ENCODE assay signal across 21 cellular contexts in genomic region chr4:1898007-1898406, GRCh38. TPM values are rescaled to one million over a fixed set of nuclear protein-coding genes. Genes with fewer than 3 reads are reported as not detected.
DNase-seq lines count a peak whose midpoint lies in the region; ATAC-seq and TF ChIP-seq lines count a peak whose summit lies in the region.
"Had no signal": no experiment of that assay in that cellular context is flagged by ENCODE, and none has a peak within 500 bp of the region (broad histone marks: within the 10 kb centered on the region; RNA-seq: fewer than 3 reads in every experiment).

No MANE protein-coding gene starts in this region.

- ATAC-seq in WTC11 = no peak
- ATAC-seq in GM21381 (IDR thresholded peaks at IDR 0.05; ENCODE audit: unreplicated experiment) = no peak

- CTCF ChIA-PET in WTC11 (lab: Charles Lee) = interaction anchor here (0.7 to 2.9 kb wide), 4 partner anchors 15 to 150 kb away, joined by 3 to 10 read pairs (median 6); no protein-coding TSS in a partner anchor

- H3K27ac Mint-ChIP-seq in T-helper 2 cell treated with Interferon-gamma antibody and Interleukin-4, amounts not matched to agents 5 μg/mL and 100 μg/mL, for 36 hours = peak overlapping the region; percentile 67
- H3K27ac Mint-ChIP-seq in WTC11 = peak overlapping the region; percentile 57; the same call in 1 of the 2 replicates
- H3K27ac Mint-ChIP-seq: B cell had no signal

- WGBS in sigmoid colon, 2 donors = 92 to 97% methylated on average over 6 of the region's 6 CpGs

- intact Hi-C loops in sigmoid colon (cut with DNase I) = loop anchor here (2.0 to 5.0 kb wide), 3 partner anchors 27 to 86 kb away; partner anchors contain the start of genes LETM1 and NSD2

- peaks cover 33% of the 10 kb centered on the region for H3K4me1 Mint-ChIP-seq in T-helper 2 cell treated with Interferon-gamma antibody and Interleukin-4, amounts not matched to agents 5 μg/mL and 100 μg/mL, for 36 hours (ENCODE audit: low read depth)
- peaks cover 6% of the 10 kb centered on the region for H3K4me1 Mint-ChIP-seq in WTC11

- no peaks in the 10 kb centered on the region for H3K27me3 Mint-ChIP-seq in T-helper 2 cell treated with Interferon-gamma antibody and Interleukin-4, amounts not matched to agents 5 μg/mL and 100 μg/mL, for 36 hours (ENCODE audit: low read depth)
- no peaks in the 10 kb centered on the region for H3K27me3 Mint-ChIP-seq in WTC11 (ENCODE audit: low read depth)
- H3K27me3 Mint-ChIP-seq: B cell; CD4-positive, CD25-positive, alpha-beta regulatory T cell had no signal

- H3K36me3 Mint-ChIP-seq in T-helper 2 cell treated with Interferon-gamma antibody and Interleukin-4, amounts not matched to agents 5 μg/mL and 100 μg/mL, for 36 hours (ENCODE audit: low read depth) = peaks cover 58% of the 10 kb centered on the region
- peaks cover 25% of the 10 kb centered on the region for H3K36me3 Mint-ChIP-seq in WTC11

- H3K36me3 ChIP-seq in sigmoid colon (peaks cover 0 to 22% (median 10%) of the 10 kb centered on the region in 4 donors), HAP-1 (replicated peaks) (peaks cover 49% of the 10 kb centered on the region)

- TF ChIP-seq EP300 in sigmoid colon (IDR thresholded peaks at IDR 0.05) = no peak

- no peak for DNase-seq in T-helper 2 cell treated with Interferon-gamma antibody and Interleukin-4, amounts not matched to agents 5 μg/mL and 100 μg/mL, for 36 hours (ENCODE audit: low spot score)
- DNase-seq in T-helper 2 cell (no peak), WTC11 (ENCODE audit: low spot score) (no peak), sigmoid colon (peak; percentile 9), HAP-1 (ENCODE audit: low spot score in 2 of 2) (no peak), NCI-H524 treated with DMSO at 0.1 percent for 48 hours (lab: John Stamatoyannopoulos, UW) (no peak)
- DNase-seq: CD4-positive, CD25-positive, alpha-beta regulatory T cell; COR-L47; GDM1; H7; MM.1S; NCI-H1092; NCI-H146; NCI-H2081 treated with DMSO at 0.1 percent for 48 hours; NCI-H510A; NCI-H774; OCI-M1; SHP77 had no signal

- no peak overlapping the region for H3K4me3 Mint-ChIP-seq in T-helper 2 cell treated with Interferon-gamma antibody and Interleukin-4, amounts not matched to agents 5 μg/mL and 100 μg/mL, for 36 hours
- H3K4me3 Mint-ChIP-seq in WTC11 = no peak overlapping the region
- H3K4me3 Mint-ChIP-seq: B cell had no signal

- in situ Hi-C loops in HAP-1 (cut with MboI; ENCODE audit: low sequenced_read_pairs) = no loop called here

- no peaks in the 10 kb centered on the region for H3K9me3 Mint-ChIP-seq in T-helper 2 cell treated with Interferon-gamma antibody and Interleukin-4, amounts not matched to agents 5 μg/mL and 100 μg/mL, for 36 hours
- no peaks in the 10 kb centered on the region for H3K9me3 Mint-ChIP-seq in WTC11
- H3K9me3 Mint-ChIP-seq: CD4-positive, CD25-positive, alpha-beta regulatory T cell had no signal

- TF ChIP-seq CTCF in C4-2B (conservative IDR thresholded peaks at IDR 0.05) (no peak), WTC11 (IDR thresholded peaks at IDR 0.05) (no peak), sigmoid colon (IDR thresholded peaks at IDR 0.05) (no peak)

- H3K4me3 ChIP-seq in sigmoid colon (no peak overlapping the region), HAP-1 (no peak overlapping the region)

- H3K27me3 ChIP-seq in sigmoid colon = no peaks in the 10 kb centered on the region
- no peaks in the 10 kb centered on the region for H3K27me3 ChIP-seq in HAP-1 (ENCODE audit: low read depth)

- H3K9me3 ChIP-seq in sigmoid colon (no peaks in the 10 kb centered on the region), HAP-1 (no peaks in the 10 kb centered on the region)

- no peaks in the 10 kb centered on the region for H3K4me1 ChIP-seq in sigmoid colon
- H3K4me1 ChIP-seq in HAP-1 = no peaks in the 10 kb centered on the region; the same call in 1 of the 2 replicates

- H3K27ac ChIP-seq in C4-2B = peak overlapping the region; percentile 2; the same call in 1 of the 2 replicates
- H3K27ac ChIP-seq in sigmoid colon = no peak overlapping the region

- POLR2A ChIA-PET in WTC11 (lab: Charles Lee) = interaction anchor here (0.6 to 0.8 kb wide), 2 partner anchors 13 to 734 kb away, joined by 5 read pairs; no protein-coding TSS in a partner anchor

- TF ChIP-seq POLR2A in sigmoid colon (IDR thresholded peaks at IDR 0.05) = no peak

TF ChIP-seq in WTC11, 78 proteins besides CTCF, POLR2A, EP300 and RAD21 (continues in another document):
- no peak for TF ChIP-seq ATF2 (CRISPR knock-in tag; IDR thresholded peaks at IDR 0.05; ENCODE audit: borderline replicate concordance, low read depth)
- TF ChIP-seq CREM (CRISPR knock-in tag; IDR thresholded peaks at IDR 0.05) = no peak
- TF ChIP-seq FOXP1 (CRISPR knock-in tag; IDR thresholded peaks at IDR 0.05; ENCODE audit: borderline replicate concordance) = no peak
- no peak for TF ChIP-seq CREB1 (CRISPR knock-in tag; IDR thresholded peaks at IDR 0.05)
- TF ChIP-seq IRF1 (CRISPR knock-in tag; IDR thresholded peaks at IDR 0.05) = no peak
- no peak for TF ChIP-seq NR1H2 (CRISPR knock-in tag; IDR thresholded peaks at IDR 0.05)
- no peak for TF ChIP-seq FOXK1 (CRISPR knock-in tag; IDR thresholded peaks at IDR 0.05)
- no peak for TF ChIP-seq OVOL2 (CRISPR knock-in tag; IDR thresholded peaks at IDR 0.05; ENCODE audit: borderline replicate concordance)
- TF ChIP-seq ZMAT4 (CRISPR knock-in tag; IDR thresholded peaks at IDR 0.05) = no peak
- no peak for TF ChIP-seq ZNF532 (CRISPR knock-in tag; IDR thresholded peaks at IDR 0.05; ENCODE audit: borderline replicate concordance)
- TF ChIP-seq ZNF317 (CRISPR knock-in tag; IDR thresholded peaks at IDR 0.05; ENCODE audit: borderline replicate concordance, low read depth) = no peak

RNA-seq across cellular contexts. Expression of gene NSD2, which starts 26.8 kb away (rescaled TPM):
- total RNA-seq in WTC11 (2021) (113 to 128 TPM (median 119 TPM) in 3 replicates), sigmoid colon (10 to 100 TPM; 33.9 to 56.5 (median 38.0) TPM)
- 10 to 100 TPM in 2 of 3 donors, 1 to 10 TPM in 1; 7.2 to 57.9 (median 22.4) TPM for polyA plus RNA-seq in sigmoid colon

RNA-seq across cellular contexts. Expression of gene LETM1, which starts 42.1 kb away (rescaled TPM):
- total RNA-seq in WTC11 (2021) = 45.0 to 66.7 TPM (median 47.7 TPM) in 3 replicates
- 10 to 100 TPM; 15.0 to 22.4 (median 17.8) TPM for total RNA-seq in sigmoid colon
- 10 to 100 TPM; 11.4 to 91.6 (median 36.1) TPM for polyA plus RNA-seq in sigmoid colon
